In genomic region chr5:139294372-139295165, GRCh38 we compare ENCODE assay signal across 1 cellular context.
TF ChIP-seq lines count a peak whose summit lies in the region.

No MANE protein-coding gene starts in this region.

TF ChIP-seq in K562, 482 proteins besides CTCF, POLR2A, EP300 and RAD21 (continued from another document and continues in another):
- TF ChIP-seq MGA (IDR thresholded peaks at IDR 0.05) = no peak; the same call in 1 of the 2 replicates
- TF ChIP-seq YBX1 (IDR thresholded peaks at IDR 0.05) = no peak
- TF ChIP-seq MTA1 (IDR thresholded peaks at IDR 0.05; ENCODE audit: borderline replicate concordance) = no peak
- no peak for TF ChIP-seq ILK (tag; IDR thresholded peaks at IDR 0.05; ENCODE audit: borderline replicate concordance, low read depth)
- TF ChIP-seq TARDBP (IDR thresholded peaks at IDR 0.05) = peak; percentile 59; the same call in 1 of the 2 replicates
- peak; percentile 49; the same call in 1 of the 2 replicates for TF ChIP-seq RB1 (IDR thresholded peaks at IDR 0.05; ENCODE audit: low read depth)
- no peak for TF ChIP-seq DACH1 (IDR thresholded peaks at IDR 0.05; ENCODE audit: partially characterized antibody)
- TF ChIP-seq, protein P1, sequence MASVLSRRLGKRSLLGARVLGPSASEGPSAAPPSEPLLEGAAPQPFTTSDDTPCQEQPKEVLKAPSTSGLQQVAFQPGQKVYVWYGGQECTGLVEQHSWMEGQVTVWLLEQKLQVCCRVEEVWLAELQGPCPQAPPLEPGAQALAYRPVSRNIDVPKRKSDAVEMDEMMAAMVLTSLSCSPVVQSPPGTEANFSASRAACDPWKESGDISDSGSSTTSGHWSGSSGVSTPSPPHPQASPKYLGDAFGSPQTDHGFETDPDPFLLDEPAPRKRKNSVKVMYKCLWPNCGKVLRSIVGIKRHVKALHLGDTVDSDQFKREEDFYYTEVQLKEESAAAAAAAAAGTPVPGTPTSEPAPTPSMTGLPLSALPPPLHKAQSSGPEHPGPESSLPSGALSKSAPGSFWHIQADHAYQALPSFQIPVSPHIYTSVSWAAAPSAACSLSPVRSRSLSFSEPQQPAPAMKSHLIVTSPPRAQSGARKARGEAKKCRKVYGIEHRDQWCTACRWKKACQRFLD (CRISPR knock-in tag; IDR thresholded peaks at IDR 0.05) = no peak
- TF ChIP-seq ZNF639 (CRISPR knock-in tag; conservative IDR thresholded peaks at IDR 0.05 in 1 of 2, IDR thresholded peaks at IDR 0.05 in 1 of 2) = peak in 1 of 2 experiments; percentile 53; a peak in 1 of 4 replicates
- TF ChIP-seq ZNF143 (CRISPR knock-in tag; IDR thresholded peaks at IDR 0.05) = no peak
- TF ChIP-seq ARHGAP35 (IDR thresholded peaks at IDR 0.05; ENCODE audit: partially characterized antibody) = no peak
- TF ChIP-seq ZNF644 (tag; IDR thresholded peaks at IDR 0.05; ENCODE audit: low read depth) = no peak
- peak; percentile 18 for TF ChIP-seq ZFP36 (IDR thresholded peaks at IDR 0.05; ENCODE audit: low read depth, low read length, partially characterized antibody)
- TF ChIP-seq CREB3 (tag; conservative IDR thresholded peaks at IDR 0.05; ENCODE audit: low read depth) = no peak
- TF ChIP-seq TAF15 (IDR thresholded peaks at IDR 0.05; ENCODE audit: low read depth, low read length) = no peak
- TF ChIP-seq MIER1 (IDR thresholded peaks at IDR 0.05; ENCODE audit: low read depth) = no peak
- TF ChIP-seq, protein P2, sequence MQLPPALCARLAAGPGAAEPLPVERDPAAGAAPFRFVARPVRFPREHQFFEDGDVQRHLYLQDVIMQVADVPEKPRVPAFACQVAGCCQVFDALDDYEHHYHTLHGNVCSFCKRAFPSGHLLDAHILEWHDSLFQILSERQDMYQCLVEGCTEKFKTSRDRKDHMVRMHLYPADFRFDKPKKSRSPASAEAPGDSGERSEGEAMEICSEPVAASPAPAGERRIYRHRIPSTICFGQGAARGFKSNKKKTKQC (CRISPR knock-in tag; IDR thresholded peaks at IDR 0.05) = no peak
- TF ChIP-seq E2F5 (CRISPR knock-in tag; IDR thresholded peaks at IDR 0.05) = no peak
- no peak for TF ChIP-seq NFYB (IDR thresholded peaks at IDR 0.05; ENCODE audit: extremely low read depth, insufficient read length)
- TF ChIP-seq ARID3A (IDR thresholded peaks at IDR 0.05; ENCODE audit: borderline replicate concordance, low read depth, low read length) = no peak; the same call in 1 of the 2 replicates
- TF ChIP-seq MEF2A (IDR thresholded peaks at IDR 0.05; ENCODE audit: control insufficient read depth, low read depth, low read length) = no peak
- no peak for TF ChIP-seq ZNF449 (CRISPR knock-in tag; IDR thresholded peaks at IDR 0.05)
- no peak for TF ChIP-seq ZBTB8A (IDR thresholded peaks at IDR 0.05; ENCODE audit: partially characterized antibody)
- TF ChIP-seq EHMT2 (IDR thresholded peaks at IDR 0.05) = no peak
- TF ChIP-seq NFATC3 (IDR thresholded peaks at IDR 0.05) = no peak
- TF ChIP-seq SETDB1 (IDR thresholded peaks at IDR 0.05; ENCODE audit: low read length) = no peak
- no peak for TF ChIP-seq RNF2 (IDR thresholded peaks at IDR 0.05)
- TF ChIP-seq ARNT (IDR thresholded peaks at IDR 0.05) = no peak
- TF ChIP-seq TBL1XR1 (IDR thresholded peaks at IDR 0.05; ENCODE audit: low read length in 2 of 2) = peak in 1 of 2 experiments; percentile 34; a peak in 1 of 4 replicates
- TF ChIP-seq SMARCC2 (IDR thresholded peaks at IDR 0.05; ENCODE audit: low read depth) = no peak
- no peak for TF ChIP-seq VEZF1 (CRISPR knock-in tag; IDR thresholded peaks at IDR 0.05)
